30 cellular contexts compared by ENCODE assay signal in the genomic region with DNA sequence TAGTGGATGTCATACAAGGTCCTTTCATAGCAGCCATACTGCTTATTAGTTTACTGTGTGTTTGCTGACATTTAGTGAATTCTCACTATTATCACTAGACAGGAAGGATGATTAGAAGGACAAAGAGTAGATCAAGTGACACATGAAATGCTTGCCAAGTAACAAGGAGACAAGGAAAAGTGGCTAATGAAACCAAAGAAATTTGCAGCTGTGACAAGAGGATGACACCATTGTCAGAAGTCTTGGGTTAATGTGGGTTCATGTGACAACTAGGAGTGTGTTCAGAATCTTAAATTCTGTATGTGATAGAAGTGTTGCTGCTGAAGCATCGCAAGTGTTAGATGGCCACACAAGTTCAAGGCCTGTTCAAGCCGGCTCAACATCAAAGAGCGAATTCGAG. TPM values are rescaled to one million over a fixed set of nuclear protein-coding genes. Genes with fewer than 3 reads are reported as not detected.
DNase-seq lines count a peak whose midpoint lies in the region; ATAC-seq, FAIRE-seq and TF ChIP-seq lines count a peak whose summit lies in the region.
"Had no signal": no experiment of that assay in that cellular context is flagged by ENCODE, and none has a peak within 500 bp of the region (broad histone marks: within the 10 kb centered on the region; RNA-seq: fewer than 3 reads in every experiment).

No MANE protein-coding gene starts in this region.

- no peak overlapping the region for H2BK5ac ChIP-seq in trophoblast cell (ENCODE audit: low read depth, low read length, poor library complexity)

- H4K12ac ChIP-seq in trophoblast cell (ENCODE audit: low read depth, low read length): no peak overlapping the region

- peak overlapping the region; percentile 52 for H2BK12ac ChIP-seq in trophoblast cell (ENCODE audit: low read length)

- no peaks in the 10 kb centered on the region for H4K20me1 ChIP-seq in keratinocyte (ENCODE audit: control insufficient read depth, extremely low read depth, insufficient read depth, low read length)
- H4K20me1 ChIP-seq: BLaER1 had no signal

- H3K4me3 ChIP-seq in keratinocyte (ENCODE audit: control insufficient read depth in 2 of 3, extremely low read depth in 1 of 3, insufficient read depth in 2 of 3, low read depth in 1 of 3, low read length in 3 of 3) (no peak overlapping the region), trophoblast cell (ENCODE audit: low read depth, low read length) (no peak overlapping the region)
- H3K4me3 ChIP-seq: BLaER1, GM12878 had no signal

- TF ChIP-seq CTCF in keratinocyte (optimal IDR thresholded peaks at IDR 0.05 in 1 of 3, IDR thresholded peaks at IDR 0.05 in 1 of 3, conservative IDR thresholded peaks at IDR 0.05 in 1 of 3; ENCODE audit: extremely low read depth in 1 of 3, insufficient read depth in 2 of 3, low read length in 3 of 3) (no peak), GM20000 (IDR thresholded peaks at IDR 0.05; ENCODE audit: extremely low read depth, missing control alignments) (no peak)

- no peak for ATAC-seq in GM21423 (IDR thresholded peaks at IDR 0.05; ENCODE audit: unreplicated experiment)
- ATAC-seq: GM12878 had no signal

- H3K27me3 ChIP-seq in keratinocyte (ENCODE audit: control insufficient read depth, extremely low read depth, insufficient read depth, low read length) (peaks cover under 1% of the 10 kb centered on the region), trophoblast cell (ENCODE audit: insufficient read depth, low read length) (no peaks in the 10 kb centered on the region)
- H3K27me3 ChIP-seq: BE2C, BLaER1 had no signal

- H3K4me1 ChIP-seq in keratinocyte (ENCODE audit: control insufficient read depth, extremely low read depth, insufficient read depth, low read length): no peaks in the 10 kb centered on the region
- H3K4me1 ChIP-seq in trophoblast cell (ENCODE audit: control insufficient read depth in 1 of 2, insufficient read depth in 2 of 2, low read length in 2 of 2): peaks cover 4 to 9% of the 10 kb centered on the region in 2 experiments
- H3K4me1 ChIP-seq: BE2C, BLaER1 had no signal

- H3K27ac ChIP-seq in keratinocyte (ENCODE audit: control insufficient read depth, insufficient read depth, low read length) (no peak overlapping the region), trophoblast cell (ENCODE audit: low read depth, low read length) (no peak overlapping the region)
- H3K27ac ChIP-seq: BLaER1 had no signal

- no peak overlapping the region for H2BK120ac ChIP-seq in trophoblast cell (ENCODE audit: insufficient read depth, low read length, poor library complexity)

- no peak overlapping the region for H3K18ac ChIP-seq in trophoblast cell (ENCODE audit: low read length)

- peaks cover 2% of the 10 kb centered on the region for H3K79me1 ChIP-seq in trophoblast cell (ENCODE audit: low read length)

- H4K8ac ChIP-seq in trophoblast cell (ENCODE audit: low read depth, low read length): no peak overlapping the region

- no peak overlapping the region for H3K14ac ChIP-seq in trophoblast cell (ENCODE audit: low read length)

- no peak overlapping the region for H4K91ac ChIP-seq in trophoblast cell (ENCODE audit: low read depth, low read length)

- H3K79me2 ChIP-seq in keratinocyte (ENCODE audit: control insufficient read depth, insufficient read depth, low read length): no peaks in the 10 kb centered on the region
- H3K79me2 ChIP-seq in trophoblast cell (ENCODE audit: control insufficient read depth, insufficient read depth, low read length, poor library complexity): no peaks in the 10 kb centered on the region

- no peak overlapping the region for H3K4ac ChIP-seq in trophoblast cell (ENCODE audit: low read depth, low read length)

- no peak overlapping the region for H2AK5ac ChIP-seq in trophoblast cell (ENCODE audit: low read length)

- H3K36me3 ChIP-seq in keratinocyte (ENCODE audit: control insufficient read depth in 2 of 2, extremely low read depth in 1 of 2, insufficient read depth in 2 of 2, low read length in 2 of 2) (no peaks in the 10 kb centered on the region), trophoblast cell (ENCODE audit: control insufficient read depth in 1 of 2, insufficient read depth in 2 of 2, low read length in 2 of 2) (no peaks in the 10 kb centered on the region)
- H3K36me3 ChIP-seq: BE2C, BLaER1 had no signal

- peak; percentile 9 for FAIRE-seq in keratinocyte (lab: Jason Lieb, UNC)
- FAIRE-seq: A204.1, GM12878, GM12892, GM18507 had no signal

- H3K9me1 ChIP-seq in keratinocyte (ENCODE audit: control insufficient read depth, extremely low read depth, insufficient read depth, low read length): no peaks in the 10 kb centered on the region

- no peak overlapping the region for H3K23ac ChIP-seq in trophoblast cell (ENCODE audit: low read length)

- H3K9ac ChIP-seq in keratinocyte (ENCODE audit: control insufficient read depth, extremely low read depth, insufficient read depth, low read length): no peak overlapping the region
- no peak overlapping the region for H3K9ac ChIP-seq in trophoblast cell (ENCODE audit: low read length)
- H3K9ac ChIP-seq: BLaER1 had no signal

- WGBS in trophoblast cell (ENCODE audit: extremely low coverage, insufficient coverage, insufficient read length): no CpG with 5 or more reads among the region's 4 CpGs

- no peak for DNase-seq in keratinocyte (ENCODE audit: low read depth, low spot score)
- peak; percentile 76 for DNase-seq in myocyte (ENCODE audit: low read depth)
- DNase-seq in trophoblast cell: no peak
- DNase-seq in GM20000 (ENCODE audit: low spot score): no peak
- no peak for DNase-seq in HuH-7.5 (ENCODE audit: low spot score)
- DNase-seq: 8988T; ACHN; BE2C; C1 segment of cervical spinal cord; CD4-positive, alpha-beta memory T cell; CD4-positive, CD25-positive, alpha-beta regulatory T cell; CD8-positive, alpha-beta memory T cell; COR-L47; DMS 273 treated with DMSO at 0.1 percent for 48 hours; DMS153; DMS53; DMS79; DND-41; EL; GDM1 had no signal

- H3K4me2 ChIP-seq in keratinocyte (ENCODE audit: control insufficient read depth, extremely low read depth, insufficient read depth, low read depth, low read length): no peak overlapping the region
- H3K4me2 ChIP-seq in trophoblast cell (ENCODE audit: low read length): no peak overlapping the region
- H3K4me2 ChIP-seq: BLaER1 had no signal

- dilution Hi-C loops in keratinocyte (cut with MboI; ENCODE audit: extremely low pct_ligation_motif_present, low sequenced_read_pairs): no loop called here

- H2AFZ ChIP-seq in keratinocyte (ENCODE audit: control insufficient read depth, low read length) (no peak overlapping the region), trophoblast cell (ENCODE audit: insufficient read depth, low read length, poor library complexity) (no peak overlapping the region)

- no peaks in the 10 kb centered on the region for H3K9me3 ChIP-seq in keratinocyte (ENCODE audit: control insufficient read depth, low read depth, low read length)
- peaks cover 3% of the 10 kb centered on the region for H3K9me3 ChIP-seq in trophoblast cell (ENCODE audit: insufficient read depth, low read depth, low read length)
- H3K9me3 ChIP-seq: BE2C had no signal

RNA-seq across cellular contexts. Expression of gene FAM180A, which starts 40.8 kb away (rescaled TPM):
- polyA plus RNA-seq in keratinocyte: 0.42 to 0.85 TPM (median 0.73 TPM) in 3 replicates
- 0.16 TPM for polyA plus RNA-seq in keratinocyte (2011; ENCODE audit: low read depth)
- polyA plus RNA-seq in keratinocyte (2011; cell fraction: cytosol; rRNA removed): 0.38 and 0.40 TPM in 2 replicates
- 0.85 and 0.97 TPM in 2 replicates for polyA plus RNA-seq in keratinocyte (2011; cell fraction: nucleus; rRNA removed)
- 0.20 and 0.88 TPM in 2 replicates for polyA plus RNA-seq in keratinocyte (2012; ENCODE audit: low replicate concordance)
- polyA minus RNA-seq in keratinocyte: 1.1 to 1.6 TPM in 2 of 3 replicates, not detected in the other
- polyA minus RNA-seq in keratinocyte (2011; cell fraction: cytosol; rRNA and poly(A)+ RNA removed): 1.5 TPM
- polyA minus RNA-seq in keratinocyte (2011; cell fraction: nucleus; rRNA and poly(A)+ RNA removed): 0.78 and 1.1 TPM in 2 replicates
- total RNA-seq in myocyte: 2.6 and 3.1 TPM in 2 replicates
- polyA plus RNA-seq in myocyte (2012): 5.7 TPM
- 0.18 and 0.21 TPM in 2 replicates for polyA plus RNA-seq in trophoblast cell (2013)
- total RNA-seq: A673; CD4-positive, alpha-beta memory T cell; CD4-positive, CD25-positive, alpha-beta regulatory T cell; CD8-positive, alpha-beta memory T cell; Daoy; G401; GM12878 had no signal
- polyA plus RNA-seq: CD14-positive monocyte; CD4-positive, alpha-beta memory T cell; CD4-positive, CD25-positive, alpha-beta regulatory T cell; CD8-positive, alpha-beta memory T cell; GM12878 had no signal
